ENCODE assay signal across 10 cellular contexts in the genomic region with DNA sequence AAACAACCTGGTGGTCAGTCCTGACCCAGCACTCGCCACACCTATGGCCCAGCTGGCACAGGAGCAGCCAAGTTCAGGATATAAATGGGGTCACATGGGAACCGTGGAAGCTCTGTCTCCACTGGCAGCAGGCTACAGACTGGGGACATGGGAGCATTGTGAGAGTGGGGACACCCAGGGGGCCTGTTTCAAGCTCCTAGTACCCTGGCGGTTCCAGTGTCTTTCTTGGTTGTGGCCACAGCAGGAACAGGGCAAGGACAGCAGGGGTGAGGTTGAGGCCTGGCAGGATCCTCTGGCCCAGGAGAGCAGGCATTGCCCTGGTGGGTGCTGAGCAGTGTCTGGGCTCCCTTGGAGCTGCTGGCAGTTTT. TPM values are rescaled to one million over a fixed set of nuclear protein-coding genes. Genes with fewer than 3 reads are reported as not detected.
DNase-seq lines count a peak whose midpoint lies in the region; ATAC-seq, FAIRE-seq and TF ChIP-seq lines count a peak whose summit lies in the region.
"Had no signal": no experiment of that assay in that cellular context is flagged by ENCODE, and none has a peak within 500 bp of the region (broad histone marks: within the 10 kb centered on the region; RNA-seq: fewer than 3 reads in every experiment).

No MANE protein-coding gene starts in this region.

- peaks cover 39% of the 10 kb centered on the region for H3K36me3 Mint-ChIP-seq in activated CD8-positive, alpha-beta memory T cell treated with anti-CD3 and anti-CD28 coated beads, Interleukin-2, amount 10 ng/mL, durations not matched to agents 7 days and 5 days
- peaks cover 50% of the 10 kb centered on the region for H3K36me3 Mint-ChIP-seq in activated T-helper 2 cell treated with anti-CD3 and anti-CD28 coated beads, Interferon-gamma antibody, Interleukin-2, Interleukin-4, amounts not matched to agents 10 μg/mL and 5 μg/mL and 100 μg/mL, durations not matched to agents 14 hours and 24 hours and 36 hours (ENCODE audit: low read depth)

- H3K27ac ChIP-seq in liver (ENCODE audit: low read depth in 1 of 2, low read length in 2 of 2): peak overlapping the region; percentile 80 to 87
- H3K27ac ChIP-seq in tibial artery: peak overlapping the region; percentile 74 to 79

- H3K36me3 ChIP-seq in liver (ENCODE audit: control insufficient read depth in 4 of 4, insufficient read depth in 3 of 4, low read depth in 1 of 4, low read length in 3 of 4) (no peaks in the 10 kb centered on the region), tibial artery (no peaks in the 10 kb centered on the region)

- no peaks in the 10 kb centered on the region for H3K27me3 Mint-ChIP-seq in activated CD8-positive, alpha-beta memory T cell treated with anti-CD3 and anti-CD28 coated beads, Interleukin-2, amount 10 ng/mL, durations not matched to agents 7 days and 5 days
- no peaks in the 10 kb centered on the region for H3K27me3 Mint-ChIP-seq in activated T-helper 2 cell treated with anti-CD3 and anti-CD28 coated beads, Interferon-gamma antibody, Interleukin-2, Interleukin-4, amounts not matched to agents 10 μg/mL and 5 μg/mL and 100 μg/mL, durations not matched to agents 14 hours and 24 hours and 36 hours (ENCODE audit: low read depth)

- peaks cover 60% of the 10 kb centered on the region for H3K4me1 Mint-ChIP-seq in activated CD8-positive, alpha-beta memory T cell treated with anti-CD3 and anti-CD28 coated beads, Interleukin-2, amount 10 ng/mL, durations not matched to agents 7 days and 5 days
- peaks cover 62% of the 10 kb centered on the region for H3K4me1 Mint-ChIP-seq in activated T-helper 2 cell treated with anti-CD3 and anti-CD28 coated beads, Interferon-gamma antibody, Interleukin-2, Interleukin-4, amounts not matched to agents 10 μg/mL and 5 μg/mL and 100 μg/mL, durations not matched to agents 14 hours and 24 hours and 36 hours (ENCODE audit: low read depth)

- peak overlapping the region; percentile 79 for H3K4me3 Mint-ChIP-seq in activated CD8-positive, alpha-beta memory T cell treated with anti-CD3 and anti-CD28 coated beads, Interleukin-2, amount 10 ng/mL, durations not matched to agents 7 days and 5 days
- H3K4me3 Mint-ChIP-seq in activated T-helper 2 cell treated with anti-CD3 and anti-CD28 coated beads, Interferon-gamma antibody, Interleukin-2, Interleukin-4, amounts not matched to agents 10 μg/mL and 5 μg/mL and 100 μg/mL, durations not matched to agents 14 hours and 24 hours and 36 hours (ENCODE audit: low read depth): peak overlapping the region; percentile 92

- TF ChIP-seq RAD21 in liver (IDR thresholded peaks at IDR 0.05): no peak

- FAIRE-seq in GM12892 (lab: Jason Lieb, UNC): no peak

- peak overlapping the region; percentile 98 for H3K27ac Mint-ChIP-seq in activated CD8-positive, alpha-beta memory T cell treated with anti-CD3 and anti-CD28 coated beads, Interleukin-2, amount 10 ng/mL, durations not matched to agents 7 days and 5 days
- peak overlapping the region; percentile 84 for H3K27ac Mint-ChIP-seq in activated T-helper 2 cell treated with anti-CD3 and anti-CD28 coated beads, Interferon-gamma antibody, Interleukin-2, Interleukin-4, amounts not matched to agents 10 μg/mL and 5 μg/mL and 100 μg/mL, durations not matched to agents 14 hours and 24 hours and 36 hours

- no peak for TF ChIP-seq CTCF in liver (IDR thresholded peaks at IDR 0.05; ENCODE audit: low read depth, low read length, missing input control)
- TF ChIP-seq CTCF in tibial artery (IDR thresholded peaks at IDR 0.05): no peak

- H3K4me1 ChIP-seq in liver (ENCODE audit: control insufficient read depth in 4 of 4, insufficient read depth in 4 of 4, low read length in 3 of 4) (peaks cover 22 to 80% (median 58%) of the 10 kb centered on the region in 4 donors), tibial artery (peaks cover 4 to 76% (median 61%) of the 10 kb centered on the region in 4 donors)

- intact Hi-C loops in activated T-helper 2 cell treated with anti-CD3 and anti-CD28 coated beads, Interferon-gamma antibody, Interleukin-2, Interleukin-4, amounts not matched to agents 10 μg/mL and 5 μg/mL and 100 μg/mL, durations not matched to agents 14 hours and 24 hours and 36 hours (cut with micrococcal nuclease): loop anchor here (10.0 kb wide), 2 partner anchors 789 to 841 kb away; a partner anchor contains a TSS
- intact Hi-C loops in tibial artery (cut with DNase I; ENCODE audit: low total_unique reads): loop anchor here (5.0 to 10.0 kb wide), 3 partner anchors 124 to 421 kb away; a partner anchor contains a TSS

- H3K9ac ChIP-seq in liver (ENCODE audit: low read depth in 1 of 2, low read length in 2 of 2): peak overlapping the region in 1 of 2 donors; percentile 79

- DNase-seq in activated CD8-positive, alpha-beta memory T cell treated with anti-CD3 and anti-CD28 coated beads, Interleukin-2, amount 10 ng/mL, durations not matched to agents 7 days and 5 days: no peak
- DNase-seq in activated CD8-positive, alpha-beta memory T cell treated with anti-CD3 and anti-CD28 coated beads, Interleukin-2, amount 50 U/mL, for 48 hours: no peak
- DNase-seq in activated T-helper 2 cell treated with anti-CD3 and anti-CD28 coated beads, Interferon-gamma antibody, Interleukin-2, Interleukin-4, amounts not matched to agents 10 μg/mL and 5 μg/mL and 100 μg/mL, durations not matched to agents 14 hours and 24 hours and 36 hours (ENCODE audit: low spot score): no peak
- no peak for DNase-seq in tibial artery
- DNase-seq in GM12892 (ENCODE audit: insufficient read length): no peak
- DNase-seq in effector CD4-positive, alpha-beta T cell: no peak
- DNase-seq: central memory CD4-positive, alpha-beta T cell had no signal

- 24% methylated on average over 3 of the region's 3 CpGs for whole genome bisulfite sequencing in liver

- H3K9me3 ChIP-seq in liver (ENCODE audit: control insufficient read depth in 4 of 4, low read length in 3 of 4) (no peaks in the 10 kb centered on the region), tibial artery (no peaks in the 10 kb centered on the region)

- no peaks in the 10 kb centered on the region for H3K9me3 Mint-ChIP-seq in activated CD8-positive, alpha-beta memory T cell treated with anti-CD3 and anti-CD28 coated beads, Interleukin-2, amount 10 ng/mL, durations not matched to agents 7 days and 5 days (ENCODE audit: low read depth)
- no peaks in the 10 kb centered on the region for H3K9me3 Mint-ChIP-seq in activated T-helper 2 cell treated with anti-CD3 and anti-CD28 coated beads, Interferon-gamma antibody, Interleukin-2, Interleukin-4, amounts not matched to agents 10 μg/mL and 5 μg/mL and 100 μg/mL, durations not matched to agents 14 hours and 24 hours and 36 hours

- CTCF ChIA-PET in activated CD8-positive, alpha-beta memory T cell treated with anti-CD3 and anti-CD28 coated beads, Interleukin-2, amount 10 ng/mL, durations not matched to agents 7 days and 5 days (lab: Charles Lee): interaction anchor here (0.9 to 25.9 kb wide), 18 partner anchors 4 to 381 kb away, joined by 3 to 1355 read pairs (median 4); a partner anchor contains a TSS

- H3K27me3 ChIP-seq in liver (ENCODE audit: control insufficient read depth in 4 of 4, insufficient read depth in 4 of 4, low read length in 3 of 4): no peaks in the 10 kb centered on the region
- H3K27me3 ChIP-seq in tibial artery: no peaks in the 10 kb centered on the region

- TF ChIP-seq POLR2A in GM12892 (IDR thresholded peaks at IDR 0.05; ENCODE audit: low read depth, low read length): no peak; the same call in 1 of the 2 replicates

- ATAC-seq in activated CD8-positive, alpha-beta memory T cell treated with anti-CD3 and anti-CD28 coated beads, Interleukin-2, amount 10 ng/mL, durations not matched to agents 7 days and 5 days: no peak
- no peak for ATAC-seq in GM21360 (IDR thresholded peaks at IDR 0.05; ENCODE audit: unreplicated experiment)

- H3K4me3 ChIP-seq in liver (ENCODE audit: low read depth in 1 of 3, low read length in 3 of 3) (peak overlapping the region; percentile 83 to 90 (median 88)), tibial artery (peak overlapping the region; percentile 83 to 89)

RNA-seq across cellular contexts. Expression of a gene that starts 1.9 kb away (rescaled TPM):
- 100 to 1,000 TPM; 349 to 369 TPM for total RNA-seq in activated CD8-positive, alpha-beta memory T cell treated with anti-CD3 and anti-CD28 coated beads, Interleukin-2, amount 10 ng/mL, durations not matched to agents 7 days and 5 days
- 261 and 266 TPM in 2 replicates for total RNA-seq in activated T-helper 2 cell treated with anti-CD3 and anti-CD28 coated beads, Interferon-gamma antibody, Interleukin-2, Interleukin-4, amounts not matched to agents 10 μg/mL and 5 μg/mL and 100 μg/mL, durations not matched to agents 14 hours and 24 hours and 36 hours
- total RNA-seq in liver: 10 to 100 TPM; 19.0 to 41.7 TPM
- polyA plus RNA-seq in liver: 10 to 100 TPM in 1 of 2 donors, 1 to 10 TPM in 1; 6.9 to 29.3 TPM
- 114 TPM for polyA plus RNA-seq in GM12892 (2012; ENCODE audit: missing spikeins)

RNA-seq across cellular contexts. Expression of a gene that starts 28.8 kb away (rescaled TPM):
- total RNA-seq in activated CD8-positive, alpha-beta memory T cell treated with anti-CD3 and anti-CD28 coated beads, Interleukin-2, amount 10 ng/mL, durations not matched to agents 7 days and 5 days: not detected
- total RNA-seq in activated T-helper 2 cell treated with anti-CD3 and anti-CD28 coated beads, Interferon-gamma antibody, Interleukin-2, Interleukin-4, amounts not matched to agents 10 μg/mL and 5 μg/mL and 100 μg/mL, durations not matched to agents 14 hours and 24 hours and 36 hours: 0.32 TPM in 1 of 2 replicates, not detected in the other
- total RNA-seq in liver: under 1 TPM in 1 of 2 donors, not detected in 1; 0.08 TPM
- not detected for polyA plus RNA-seq in liver
- 0.45 TPM for polyA plus RNA-seq in GM12892 (2012; ENCODE audit: missing spikeins)

RNA-seq across cellular contexts. Expression of a gene that starts 35.1 kb away (rescaled TPM):
- total RNA-seq in activated CD8-positive, alpha-beta memory T cell treated with anti-CD3 and anti-CD28 coated beads, Interleukin-2, amount 10 ng/mL, durations not matched to agents 7 days and 5 days: not detected
- total RNA-seq in activated T-helper 2 cell treated with anti-CD3 and anti-CD28 coated beads, Interferon-gamma antibody, Interleukin-2, Interleukin-4, amounts not matched to agents 10 μg/mL and 5 μg/mL and 100 μg/mL, durations not matched to agents 14 hours and 24 hours and 36 hours: not detected in 2 replicates
- 10 to 100 TPM in 1 of 2 donors, not detected in 1; 32.5 TPM for total RNA-seq in liver
- polyA plus RNA-seq in liver: 10 to 100 TPM; 21.8 to 31.7 TPM
- 0.15 TPM for polyA plus RNA-seq in GM12892 (2012; ENCODE audit: missing spikeins)
- total RNA-seq: HT1080 had no signal

RNA-seq across cellular contexts. Expression of a gene that starts 42.6 kb away (rescaled TPM):
- total RNA-seq in activated CD8-positive, alpha-beta memory T cell treated with anti-CD3 and anti-CD28 coated beads, Interleukin-2, amount 10 ng/mL, durations not matched to agents 7 days and 5 days: under 1 TPM in 1 of 2 experiments, not detected in 1; 0.35 TPM
- total RNA-seq in activated T-helper 2 cell treated with anti-CD3 and anti-CD28 coated beads, Interferon-gamma antibody, Interleukin-2, Interleukin-4, amounts not matched to agents 10 μg/mL and 5 μg/mL and 100 μg/mL, durations not matched to agents 14 hours and 24 hours and 36 hours: 0.16 TPM in 1 of 2 replicates, not detected in the other
- not detected for total RNA-seq in liver
- polyA plus RNA-seq in liver: not detected
- polyA plus RNA-seq in GM12892 (2012; ENCODE audit: missing spikeins): not detected

RNA-seq across cellular contexts. Expression of a gene that starts 58.5 kb away (rescaled TPM):
- 1 to 10 TPM; 1.2 to 2.8 TPM for total RNA-seq in activated CD8-positive, alpha-beta memory T cell treated with anti-CD3 and anti-CD28 coated beads, Interleukin-2, amount 10 ng/mL, durations not matched to agents 7 days and 5 days
- 0.37 and 0.48 TPM in 2 replicates for total RNA-seq in activated T-helper 2 cell treated with anti-CD3 and anti-CD28 coated beads, Interferon-gamma antibody, Interleukin-2, Interleukin-4, amounts not matched to agents 10 μg/mL and 5 μg/mL and 100 μg/mL, durations not matched to agents 14 hours and 24 hours and 36 hours
- 1 to 10 TPM in 1 of 2 donors, under 1 TPM in 1; 0.19 to 4.4 TPM for total RNA-seq in liver
- 1 to 10 TPM; 1.0 to 1.4 TPM for polyA plus RNA-seq in liver
- 1.6 TPM for polyA plus RNA-seq in GM12892 (2012; ENCODE audit: missing spikeins)
